In genomic region chr12:123000578-123000977, GRCh38 we compare ENCODE assay signal across 18 cellular contexts.
"Had no signal": no experiment of that assay in that cellular context is flagged by ENCODE, and none has a peak within 500 bp of the region (broad histone marks: within the 10 kb centered on the region; RNA-seq: fewer than 3 reads in every experiment).

No MANE protein-coding gene starts in this region.

- H3K36me3 Mint-ChIP-seq: mesothelial cell of epicardium, natural killer cell had no signal

- H3K27ac ChIP-seq: heart left ventricle, lower lobe of right lung, right atrium auricular region, tibial nerve, upper lobe of right lung, vagina had no signal

- H3K27ac Mint-ChIP-seq: memory B cell, mesothelial cell of epicardium, natural killer cell had no signal

- H3K4me1 ChIP-seq: lower lobe of right lung, upper lobe of right lung had no signal

- H3K4me1 Mint-ChIP-seq: memory B cell had no signal

- H3K4me3 Mint-ChIP-seq: memory B cell, mesothelial cell of epicardium, natural killer cell had no signal

- H3K9me3 ChIP-seq: heart left ventricle, lower lobe of right lung, right atrium auricular region, tibial nerve, upper lobe of right lung, vagina had no signal

- DNase-seq: cortex of kidney; dorsolateral prefrontal cortex; effector CD8-positive, alpha-beta T cell; hippocampal formation; lower lobe of right lung; natural killer cell; small intestine; stimulated activated CD4-positive, alpha-beta T cell treated with anti-CD3 and anti-CD28 coated beads, Interleukin-2, amount 100 ng/mL, for 48 hours; stimulated activated naive CD8-positive, alpha-beta T cell treated with anti-CD3 and anti-CD28 coated beads, Interleukin-15, Interleukin-2, amounts not matched to agents 100 U/mL and 50 U/mL, for 24 hours; upper lobe of right lung had no signal

- ATAC-seq: esophagus mucosa; heart left ventricle; left lobe of liver; lower lobe of right lung; natural killer cell; stimulated activated naive CD8-positive, alpha-beta T cell treated with anti-CD3 and anti-CD28 coated beads, Interleukin-15, Interleukin-2, amounts not matched to agents 100 U/mL and 50 U/mL, for 24 hours; upper lobe of right lung had no signal

- H3K27me3 ChIP-seq: dorsolateral prefrontal cortex, heart left ventricle, right atrium auricular region, tibial nerve, upper lobe of right lung, vagina had no signal

- H3K9me3 Mint-ChIP-seq: memory B cell, mesothelial cell of epicardium, natural killer cell had no signal

- H3K27me3 Mint-ChIP-seq: memory B cell had no signal

- H3K4me3 ChIP-seq: dorsolateral prefrontal cortex, heart left ventricle, lower lobe of right lung, right atrium auricular region, tibial nerve, upper lobe of right lung, vagina had no signal
